ENCODE assay signal across 1 cellular context in the genomic region with DNA sequence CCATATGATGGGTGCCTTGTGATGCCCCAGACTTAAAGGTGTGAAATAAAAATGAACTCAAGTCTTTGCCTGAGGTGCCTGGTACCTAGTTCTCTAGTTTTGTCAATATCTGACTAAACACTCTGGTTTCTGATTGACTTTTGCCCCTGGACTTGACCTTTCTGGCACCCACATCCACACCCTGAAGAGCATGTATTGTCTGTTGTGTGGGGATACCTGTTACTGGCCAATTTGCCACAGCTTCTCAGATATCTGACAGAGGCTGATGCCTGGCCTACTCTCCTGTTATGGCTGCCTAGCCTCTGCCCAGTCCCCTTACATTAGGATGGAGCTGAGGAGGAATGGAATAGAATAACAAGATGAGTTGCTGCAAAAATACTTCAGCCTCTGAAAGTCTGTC.
A peak's percentile ranks its signal among the peaks of the same experiment; 100 is the strongest.
TF ChIP-seq lines count a peak whose summit lies in the region.

No MANE protein-coding gene starts in this region.

TF ChIP-seq in GM12878, 131 proteins besides CTCF, POLR2A, EP300 and RAD21 (continued from another document and continues in another):
- TF ChIP-seq, protein P1, sequence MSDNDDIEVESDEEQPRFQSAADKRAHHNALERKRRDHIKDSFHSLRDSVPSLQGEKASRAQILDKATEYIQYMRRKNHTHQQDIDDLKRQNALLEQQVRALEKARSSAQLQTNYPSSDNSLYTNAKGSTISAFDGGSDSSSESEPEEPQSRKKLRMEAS (IDR thresholded peaks at IDR 0.05; ENCODE audit: low read depth, low read length): no peak
- TF ChIP-seq MEF2B (IDR thresholded peaks at IDR 0.05; ENCODE audit: partially characterized antibody, poor library complexity, severe bottlenecking): no peak
- no peak for TF ChIP-seq ZNF622 (IDR thresholded peaks at IDR 0.05)
- no peak for TF ChIP-seq ATF3 (IDR thresholded peaks at IDR 0.05; ENCODE audit: borderline replicate concordance, extremely low read depth, low read depth, low read length)
- TF ChIP-seq BACH1 (IDR thresholded peaks at IDR 0.05; ENCODE audit: borderline replicate concordance): no peak
- no peak for TF ChIP-seq CBFB (IDR thresholded peaks at IDR 0.05; ENCODE audit: low read depth)
- peak; percentile 29; the same call in 1 of the 2 replicates for TF ChIP-seq DPF2 (IDR thresholded peaks at IDR 0.05)
- no peak for TF ChIP-seq PKNOX1 (IDR thresholded peaks at IDR 0.05)
- TF ChIP-seq SPI1 (IDR thresholded peaks at IDR 0.05; ENCODE audit: borderline replicate concordance, insufficient read depth, low read depth, low read length): no peak
- no peak for TF ChIP-seq RB1 (IDR thresholded peaks at IDR 0.05; ENCODE audit: borderline replicate concordance)
- TF ChIP-seq ZNF592 (IDR thresholded peaks at IDR 0.05): no peak
- TF ChIP-seq STAT3 (IDR thresholded peaks at IDR 0.05; ENCODE audit: low read depth, low read length): no peak
- peak; percentile 44 for TF ChIP-seq JUNB (IDR thresholded peaks at IDR 0.05)
- 0 out of 4 replicates have a peak, but pooled peaks of 1 of the 2 experiments have one; percentile 15 for TF ChIP-seq IKZF2 (IDR thresholded peaks at IDR 0.05)
- no peak for TF ChIP-seq YBX1 (IDR thresholded peaks at IDR 0.05)
- TF ChIP-seq SUZ12 (IDR thresholded peaks at IDR 0.05; ENCODE audit: unreplicated experiment): no peak
- TF ChIP-seq NR2C1 (IDR thresholded peaks at IDR 0.05): peak; percentile 45; the same call in 1 of the 2 replicates
- TF ChIP-seq SMC3 (IDR thresholded peaks at IDR 0.05; ENCODE audit: borderline replicate concordance, low read length): no peak
- no peak for TF ChIP-seq MLLT1 (IDR thresholded peaks at IDR 0.05)
- TF ChIP-seq IKZF1 (conservative IDR thresholded peaks at IDR 0.05): peak; percentile 45; the same call in 1 of the 2 replicates
- TF ChIP-seq CHD4 (IDR thresholded peaks at IDR 0.05): no peak
- TF ChIP-seq ATF7 (IDR thresholded peaks at IDR 0.05; ENCODE audit: low read depth): no peak
- no peak for TF ChIP-seq CBX5 (IDR thresholded peaks at IDR 0.05; ENCODE audit: low read depth)
- no peak for TF ChIP-seq SP1 (IDR thresholded peaks at IDR 0.05; ENCODE audit: low read depth, low read length)
- TF ChIP-seq RUNX3 (IDR thresholded peaks at IDR 0.05; ENCODE audit: low read length): peak; percentile 44; the same call in 1 of the 2 replicates
- TF ChIP-seq, protein P2, sequence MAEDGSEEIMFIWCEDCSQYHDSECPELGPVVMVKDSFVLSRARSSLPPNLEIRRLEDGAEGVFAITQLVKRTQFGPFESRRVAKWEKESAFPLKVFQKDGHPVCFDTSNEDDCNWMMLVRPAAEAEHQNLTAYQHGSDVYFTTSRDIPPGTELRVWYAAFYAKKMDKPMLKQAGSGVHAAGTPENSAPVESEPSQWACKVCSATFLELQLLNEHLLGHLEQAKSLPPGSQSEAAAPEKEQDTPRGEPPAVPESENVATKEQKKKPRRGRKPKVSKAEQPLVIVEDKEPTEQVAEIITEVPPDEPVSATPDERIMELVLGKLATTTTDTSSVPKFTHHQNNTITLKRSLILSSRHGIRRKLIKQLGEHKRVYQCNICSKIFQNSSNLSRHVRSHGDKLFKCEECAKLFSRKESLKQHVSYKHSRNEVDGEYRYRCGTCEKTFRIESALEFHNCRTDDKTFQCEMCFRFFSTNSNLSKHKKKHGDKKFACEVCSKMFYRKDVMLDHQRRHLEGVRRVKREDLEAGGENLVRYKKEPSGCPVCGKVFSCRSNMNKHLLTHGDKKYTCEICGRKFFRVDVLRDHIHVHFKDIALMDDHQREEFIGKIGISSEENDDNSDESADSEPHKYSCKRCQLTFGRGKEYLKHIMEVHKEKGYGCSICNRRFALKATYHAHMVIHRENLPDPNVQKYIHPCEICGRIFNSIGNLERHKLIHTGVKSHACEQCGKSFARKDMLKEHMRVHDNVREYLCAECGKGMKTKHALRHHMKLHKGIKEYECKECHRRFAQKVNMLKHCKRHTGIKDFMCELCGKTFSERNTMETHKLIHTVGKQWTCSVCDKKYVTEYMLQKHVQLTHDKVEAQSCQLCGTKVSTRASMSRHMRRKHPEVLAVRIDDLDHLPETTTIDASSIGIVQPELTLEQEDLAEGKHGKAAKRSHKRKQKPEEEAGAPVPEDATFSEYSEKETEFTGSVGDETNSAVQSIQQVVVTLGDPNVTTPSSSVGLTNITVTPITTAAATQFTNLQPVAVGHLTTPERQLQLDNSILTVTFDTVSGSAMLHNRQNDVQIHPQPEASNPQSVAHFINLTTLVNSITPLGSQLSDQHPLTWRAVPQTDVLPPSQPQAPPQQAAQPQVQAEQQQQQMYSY (CRISPR knock-in tag; IDR thresholded peaks at IDR 0.05): no peak
- no peak for TF ChIP-seq ZBED1 (IDR thresholded peaks at IDR 0.05; ENCODE audit: borderline replicate concordance)
- TF ChIP-seq, protein P3, sequence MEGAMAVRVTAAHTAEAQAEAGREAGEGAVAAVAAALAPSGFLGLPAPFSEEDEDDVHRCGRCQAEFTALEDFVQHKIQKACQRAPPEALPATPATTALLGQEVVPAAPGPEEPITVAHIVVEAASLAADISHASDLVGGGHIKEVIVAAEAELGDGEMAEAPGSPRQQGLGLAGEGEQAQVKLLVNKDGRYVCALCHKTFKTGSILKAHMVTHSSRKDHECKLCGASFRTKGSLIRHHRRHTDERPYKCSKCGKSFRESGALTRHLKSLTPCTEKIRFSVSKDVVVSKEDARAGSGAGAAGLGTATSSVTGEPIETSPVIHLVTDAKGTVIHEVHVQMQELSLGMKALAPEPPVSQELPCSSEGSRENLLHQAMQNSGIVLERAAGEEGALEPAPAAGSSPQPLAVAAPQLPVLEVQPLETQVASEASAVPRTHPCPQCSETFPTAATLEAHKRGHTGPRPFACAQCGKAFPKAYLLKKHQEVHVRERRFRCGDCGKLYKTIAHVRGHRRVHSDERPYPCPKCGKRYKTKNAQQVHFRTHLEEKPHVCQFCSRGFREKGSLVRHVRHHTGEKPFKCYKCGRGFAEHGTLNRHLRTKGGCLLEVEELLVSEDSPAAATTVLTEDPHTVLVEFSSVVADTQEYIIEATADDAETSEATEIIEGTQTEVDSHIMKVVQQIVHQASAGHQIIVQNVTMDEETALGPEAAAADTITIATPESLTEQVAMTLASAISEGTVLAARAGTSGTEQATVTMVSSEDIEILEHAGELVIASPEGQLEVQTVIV (IDR thresholded peaks at IDR 0.05; ENCODE audit: borderline replicate concordance, partially characterized antibody): no peak
- TF ChIP-seq LARP7 (IDR thresholded peaks at IDR 0.05): no peak
- TF ChIP-seq MEF2A (IDR thresholded peaks at IDR 0.05; ENCODE audit: insufficient read depth, low read depth, low read length): no peak
- TF ChIP-seq RAD51 (IDR thresholded peaks at IDR 0.05): no peak
- TF ChIP-seq SMAD5 (IDR thresholded peaks at IDR 0.05; ENCODE audit: low read depth): no peak
- TF ChIP-seq MTA3 (IDR thresholded peaks at IDR 0.05; ENCODE audit: borderline replicate concordance, low read length): no peak
- TF ChIP-seq HCFC1 (IDR thresholded peaks at IDR 0.05; ENCODE audit: low read length): no peak
- no peak for TF ChIP-seq PML (IDR thresholded peaks at IDR 0.05; ENCODE audit: low read length)
- 0 out of 2 replicates have a peak, but pooled peaks have one; percentile 25 for TF ChIP-seq PAX5 (IDR thresholded peaks at IDR 0.05; ENCODE audit: borderline replicate concordance, low read depth, low read length)
- TF ChIP-seq SRF (IDR thresholded peaks at IDR 0.05; ENCODE audit: low read depth in 2 of 2, low read length in 2 of 2): no peak
- TF ChIP-seq NR2F1 (conservative IDR thresholded peaks at IDR 0.05): peak; percentile 96
- TF ChIP-seq POU2F2 (IDR thresholded peaks at IDR 0.05; ENCODE audit: borderline replicate concordance, low read depth, low read length): no peak
- TF ChIP-seq MYC (IDR thresholded peaks at IDR 0.05; ENCODE audit: insufficient read depth, insufficient read length, insufficient replicate concordance, low read length, severe bottlenecking): no peak
- no peak for TF ChIP-seq NR2C2 (IDR thresholded peaks at IDR 0.05; ENCODE audit: borderline replicate concordance, control insufficient read depth, insufficient read length, low read depth)
- no peak for TF ChIP-seq ZNF24 (IDR thresholded peaks at IDR 0.05)
- TF ChIP-seq EZH2 (IDR thresholded peaks at IDR 0.05; ENCODE audit: borderline replicate concordance, control insufficient read depth, low read depth, low read length): no peak
- no peak for TF ChIP-seq ZNF274 (IDR thresholded peaks at IDR 0.05; ENCODE audit: insufficient read depth, insufficient read length)
- TF ChIP-seq HSF1 (IDR thresholded peaks at IDR 0.05; ENCODE audit: low read depth, low read length): no peak
- TF ChIP-seq SUPT20H (IDR thresholded peaks at IDR 0.05; ENCODE audit: borderline replicate concordance, control insufficient read depth, low read depth, low read length): no peak
- TF ChIP-seq BHLHE40 (IDR thresholded peaks at IDR 0.05; ENCODE audit: borderline replicate concordance in 1 of 2, low read depth in 2 of 2, low read length in 1 of 2): no peak
- TF ChIP-seq, protein P4, sequence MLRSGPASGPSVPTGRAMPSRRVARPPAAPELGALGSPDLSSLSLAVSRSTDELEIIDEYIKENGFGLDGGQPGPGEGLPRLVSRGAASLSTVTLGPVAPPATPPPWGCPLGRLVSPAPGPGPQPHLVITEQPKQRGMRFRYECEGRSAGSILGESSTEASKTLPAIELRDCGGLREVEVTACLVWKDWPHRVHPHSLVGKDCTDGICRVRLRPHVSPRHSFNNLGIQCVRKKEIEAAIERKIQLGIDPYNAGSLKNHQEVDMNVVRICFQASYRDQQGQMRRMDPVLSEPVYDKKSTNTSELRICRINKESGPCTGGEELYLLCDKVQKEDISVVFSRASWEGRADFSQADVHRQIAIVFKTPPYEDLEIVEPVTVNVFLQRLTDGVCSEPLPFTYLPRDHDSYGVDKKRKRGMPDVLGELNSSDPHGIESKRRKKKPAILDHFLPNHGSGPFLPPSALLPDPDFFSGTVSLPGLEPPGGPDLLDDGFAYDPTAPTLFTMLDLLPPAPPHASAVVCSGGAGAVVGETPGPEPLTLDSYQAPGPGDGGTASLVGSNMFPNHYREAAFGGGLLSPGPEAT (IDR thresholded peaks at IDR 0.05; ENCODE audit: low read depth): no peak
- TF ChIP-seq SIN3A (IDR thresholded peaks at IDR 0.05; ENCODE audit: low read depth, low read length): no peak
